ENCODE assay signal across 1 cellular context in genomic region chr7:45021604-45022296, GRCh38.
TF ChIP-seq lines count a peak whose summit lies in the region.

No MANE protein-coding gene starts in this region.

TF ChIP-seq in GM12878, 131 proteins besides CTCF, POLR2A, EP300 and RAD21 (continued from another document and continues in another):
- TF ChIP-seq PBX3 (IDR thresholded peaks at IDR 0.05; ENCODE audit: insufficient replicate concordance, low read depth, low read length) (peak; percentile 82), SUPT20H (IDR thresholded peaks at IDR 0.05; ENCODE audit: borderline replicate concordance, control insufficient read depth, low read depth, low read length) (no peak), WRNIP1 (IDR thresholded peaks at IDR 0.05; ENCODE audit: borderline replicate concordance, low read depth, low read length) (no peak), MTA2 (IDR thresholded peaks at IDR 0.05; ENCODE audit: low read depth) (peak; percentile 72), MYB (IDR thresholded peaks at IDR 0.05; ENCODE audit: borderline replicate concordance, low read depth, low read length) (no peak), MEF2B (IDR thresholded peaks at IDR 0.05; ENCODE audit: partially characterized antibody, poor library complexity, severe bottlenecking) (no peak), ZNF384 (IDR thresholded peaks at IDR 0.05; ENCODE audit: borderline replicate concordance, low read depth, low read length) (no peak), RAD51 (IDR thresholded peaks at IDR 0.05) (no peak), MLLT1 (IDR thresholded peaks at IDR 0.05) (no peak), ZNF274 (IDR thresholded peaks at IDR 0.05; ENCODE audit: insufficient read depth, insufficient read length) (no peak), GATAD2B (conservative IDR thresholded peaks at IDR 0.05; ENCODE audit: low read depth) (no peak), KAT2A (conservative IDR thresholded peaks at IDR 0.05; ENCODE audit: control insufficient read depth, low read depth, low read length) (no peak), SMARCA5 (IDR thresholded peaks at IDR 0.05) (no peak), BHLHE40 (IDR thresholded peaks at IDR 0.05; ENCODE audit: borderline replicate concordance in 1 of 2, low read depth in 2 of 2, low read length in 1 of 2) (no peak), NR2C1 (IDR thresholded peaks at IDR 0.05) (no peak), ELK1 (IDR thresholded peaks at IDR 0.05; ENCODE audit: low read depth, low read length) (no peak), RUNX3 (IDR thresholded peaks at IDR 0.05; ENCODE audit: low read length) (peak; percentile 73), TCF12 (IDR thresholded peaks at IDR 0.05; ENCODE audit: low read depth, low read length) (peak; percentile 97), NFXL1 (IDR thresholded peaks at IDR 0.05; ENCODE audit: borderline replicate concordance) (no peak), E2F8 (IDR thresholded peaks at IDR 0.05; ENCODE audit: low read depth, partially characterized antibody) (no peak), SMAD1 (IDR thresholded peaks at IDR 0.05; ENCODE audit: low read depth, partially characterized antibody) (no peak), RB1 (IDR thresholded peaks at IDR 0.05; ENCODE audit: borderline replicate concordance) (no peak), TAF1 (IDR thresholded peaks at IDR 0.05; ENCODE audit: borderline replicate concordance, low read depth, low read length) (no peak), SIN3A (IDR thresholded peaks at IDR 0.05; ENCODE audit: low read depth, low read length) (no peak), HDAC2 (IDR thresholded peaks at IDR 0.05) (no peak), HCFC1 (IDR thresholded peaks at IDR 0.05; ENCODE audit: low read length) (no peak), ESRRA (IDR thresholded peaks at IDR 0.05; ENCODE audit: low read length) (no peak), NFIC (IDR thresholded peaks at IDR 0.05; ENCODE audit: low read depth, low read length) (peak; percentile 69; the same call in 1 of the 2 replicates), POU2F2 (IDR thresholded peaks at IDR 0.05; ENCODE audit: borderline replicate concordance, low read depth, low read length) (no peak), E2F4 (IDR thresholded peaks at IDR 0.05; ENCODE audit: low read depth, low read length) (no peak), TARDBP (IDR thresholded peaks at IDR 0.05; ENCODE audit: borderline replicate concordance) (no peak), SMAD5 (IDR thresholded peaks at IDR 0.05; ENCODE audit: low read depth) (no peak), ATF7 (IDR thresholded peaks at IDR 0.05; ENCODE audit: low read depth) (peak; percentile 46; the same call in 1 of the 2 replicates), HDGF (IDR thresholded peaks at IDR 0.05) (peak; percentile 96), MXI1 (IDR thresholded peaks at IDR 0.05; ENCODE audit: low read depth, low read length) (no peak)
- TF ChIP-seq, protein P1, sequence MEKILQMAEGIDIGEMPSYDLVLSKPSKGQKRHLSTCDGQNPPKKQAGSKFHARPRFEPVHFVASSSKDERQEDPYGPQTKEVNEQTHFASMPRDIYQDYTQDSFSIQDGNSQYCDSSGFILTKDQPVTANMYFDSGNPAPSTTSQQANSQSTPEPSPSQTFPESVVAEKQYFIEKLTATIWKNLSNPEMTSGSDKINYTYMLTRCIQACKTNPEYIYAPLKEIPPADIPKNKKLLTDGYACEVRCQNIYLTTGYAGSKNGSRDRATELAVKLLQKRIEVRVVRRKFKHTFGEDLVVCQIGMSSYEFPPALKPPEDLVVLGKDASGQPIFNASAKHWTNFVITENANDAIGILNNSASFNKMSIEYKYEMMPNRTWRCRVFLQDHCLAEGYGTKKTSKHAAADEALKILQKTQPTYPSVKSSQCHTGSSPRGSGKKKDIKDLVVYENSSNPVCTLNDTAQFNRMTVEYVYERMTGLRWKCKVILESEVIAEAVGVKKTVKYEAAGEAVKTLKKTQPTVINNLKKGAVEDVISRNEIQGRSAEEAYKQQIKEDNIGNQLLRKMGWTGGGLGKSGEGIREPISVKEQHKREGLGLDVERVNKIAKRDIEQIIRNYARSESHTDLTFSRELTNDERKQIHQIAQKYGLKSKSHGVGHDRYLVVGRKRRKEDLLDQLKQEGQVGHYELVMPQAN (conservative IDR thresholded peaks at IDR 0.05): no peak
- TF ChIP-seq, protein P2, sequence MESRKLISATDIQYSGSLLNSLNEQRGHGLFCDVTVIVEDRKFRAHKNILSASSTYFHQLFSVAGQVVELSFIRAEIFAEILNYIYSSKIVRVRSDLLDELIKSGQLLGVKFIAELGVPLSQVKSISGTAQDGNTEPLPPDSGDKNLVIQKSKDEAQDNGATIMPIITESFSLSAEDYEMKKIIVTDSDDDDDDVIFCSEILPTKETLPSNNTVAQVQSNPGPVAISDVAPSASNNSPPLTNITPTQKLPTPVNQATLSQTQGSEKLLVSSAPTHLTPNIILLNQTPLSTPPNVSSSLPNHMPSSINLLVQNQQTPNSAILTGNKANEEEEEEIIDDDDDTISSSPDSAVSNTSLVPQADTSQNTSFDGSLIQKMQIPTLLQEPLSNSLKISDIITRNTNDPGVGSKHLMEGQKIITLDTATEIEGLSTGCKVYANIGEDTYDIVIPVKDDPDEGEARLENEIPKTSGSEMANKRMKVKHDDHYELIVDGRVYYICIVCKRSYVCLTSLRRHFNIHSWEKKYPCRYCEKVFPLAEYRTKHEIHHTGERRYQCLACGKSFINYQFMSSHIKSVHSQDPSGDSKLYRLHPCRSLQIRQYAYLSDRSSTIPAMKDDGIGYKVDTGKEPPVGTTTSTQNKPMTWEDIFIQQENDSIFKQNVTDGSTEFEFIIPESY (IDR thresholded peaks at IDR 0.05): no peak
- TF ChIP-seq, protein P3, sequence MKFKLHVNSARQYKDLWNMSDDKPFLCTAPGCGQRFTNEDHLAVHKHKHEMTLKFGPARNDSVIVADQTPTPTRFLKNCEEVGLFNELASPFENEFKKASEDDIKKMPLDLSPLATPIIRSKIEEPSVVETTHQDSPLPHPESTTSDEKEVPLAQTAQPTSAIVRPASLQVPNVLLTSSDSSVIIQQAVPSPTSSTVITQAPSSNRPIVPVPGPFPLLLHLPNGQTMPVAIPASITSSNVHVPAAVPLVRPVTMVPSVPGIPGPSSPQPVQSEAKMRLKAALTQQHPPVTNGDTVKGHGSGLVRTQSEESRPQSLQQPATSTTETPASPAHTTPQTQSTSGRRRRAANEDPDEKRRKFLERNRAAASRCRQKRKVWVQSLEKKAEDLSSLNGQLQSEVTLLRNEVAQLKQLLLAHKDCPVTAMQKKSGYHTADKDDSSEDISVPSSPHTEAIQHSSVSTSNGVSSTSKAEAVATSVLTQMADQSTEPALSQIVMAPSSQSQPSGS (IDR thresholded peaks at IDR 0.05; ENCODE audit: low read length): no peak
- TF ChIP-seq, protein P4, sequence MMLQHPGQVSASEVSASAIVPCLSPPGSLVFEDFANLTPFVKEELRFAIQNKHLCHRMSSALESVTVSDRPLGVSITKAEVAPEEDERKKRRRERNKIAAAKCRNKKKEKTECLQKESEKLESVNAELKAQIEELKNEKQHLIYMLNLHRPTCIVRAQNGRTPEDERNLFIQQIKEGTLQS (IDR thresholded peaks at IDR 0.05; ENCODE audit: borderline replicate concordance, extremely low read depth, low read depth, low read length): no peak
- TF ChIP-seq, protein P5, sequence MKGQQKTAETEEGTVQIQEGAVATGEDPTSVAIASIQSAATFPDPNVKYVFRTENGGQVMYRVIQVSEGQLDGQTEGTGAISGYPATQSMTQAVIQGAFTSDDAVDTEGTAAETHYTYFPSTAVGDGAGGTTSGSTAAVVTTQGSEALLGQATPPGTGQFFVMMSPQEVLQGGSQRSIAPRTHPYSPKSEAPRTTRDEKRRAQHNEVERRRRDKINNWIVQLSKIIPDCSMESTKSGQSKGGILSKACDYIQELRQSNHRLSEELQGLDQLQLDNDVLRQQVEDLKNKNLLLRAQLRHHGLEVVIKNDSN (IDR thresholded peaks at IDR 0.05; ENCODE audit: borderline replicate concordance, extremely low read length, insufficient read depth, low read depth, low read length): no peak
- TF ChIP-seq, protein P6, sequence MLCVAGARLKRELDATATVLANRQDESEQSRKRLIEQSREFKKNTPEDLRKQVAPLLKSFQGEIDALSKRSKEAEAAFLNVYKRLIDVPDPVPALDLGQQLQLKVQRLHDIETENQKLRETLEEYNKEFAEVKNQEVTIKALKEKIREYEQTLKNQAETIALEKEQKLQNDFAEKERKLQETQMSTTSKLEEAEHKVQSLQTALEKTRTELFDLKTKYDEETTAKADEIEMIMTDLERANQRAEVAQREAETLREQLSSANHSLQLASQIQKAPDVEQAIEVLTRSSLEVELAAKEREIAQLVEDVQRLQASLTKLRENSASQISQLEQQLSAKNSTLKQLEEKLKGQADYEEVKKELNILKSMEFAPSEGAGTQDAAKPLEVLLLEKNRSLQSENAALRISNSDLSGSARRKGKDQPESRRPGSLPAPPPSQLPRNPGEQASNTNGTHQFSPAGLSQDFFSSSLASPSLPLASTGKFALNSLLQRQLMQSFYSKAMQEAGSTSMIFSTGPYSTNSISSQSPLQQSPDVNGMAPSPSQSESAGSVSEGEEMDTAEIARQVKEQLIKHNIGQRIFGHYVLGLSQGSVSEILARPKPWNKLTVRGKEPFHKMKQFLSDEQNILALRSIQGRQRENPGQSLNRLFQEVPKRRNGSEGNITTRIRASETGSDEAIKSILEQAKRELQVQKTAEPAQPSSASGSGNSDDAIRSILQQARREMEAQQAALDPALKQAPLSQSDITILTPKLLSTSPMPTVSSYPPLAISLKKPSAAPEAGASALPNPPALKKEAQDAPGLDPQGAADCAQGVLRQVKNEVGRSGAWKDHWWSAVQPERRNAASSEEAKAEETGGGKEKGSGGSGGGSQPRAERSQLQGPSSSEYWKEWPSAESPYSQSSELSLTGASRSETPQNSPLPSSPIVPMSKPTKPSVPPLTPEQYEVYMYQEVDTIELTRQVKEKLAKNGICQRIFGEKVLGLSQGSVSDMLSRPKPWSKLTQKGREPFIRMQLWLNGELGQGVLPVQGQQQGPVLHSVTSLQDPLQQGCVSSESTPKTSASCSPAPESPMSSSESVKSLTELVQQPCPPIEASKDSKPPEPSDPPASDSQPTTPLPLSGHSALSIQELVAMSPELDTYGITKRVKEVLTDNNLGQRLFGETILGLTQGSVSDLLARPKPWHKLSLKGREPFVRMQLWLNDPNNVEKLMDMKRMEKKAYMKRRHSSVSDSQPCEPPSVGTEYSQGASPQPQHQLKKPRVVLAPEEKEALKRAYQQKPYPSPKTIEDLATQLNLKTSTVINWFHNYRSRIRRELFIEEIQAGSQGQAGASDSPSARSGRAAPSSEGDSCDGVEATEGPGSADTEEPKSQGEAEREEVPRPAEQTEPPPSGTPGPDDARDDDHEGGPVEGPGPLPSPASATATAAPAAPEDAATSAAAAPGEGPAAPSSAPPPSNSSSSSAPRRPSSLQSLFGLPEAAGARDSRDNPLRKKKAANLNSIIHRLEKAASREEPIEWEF (IDR thresholded peaks at IDR 0.05; ENCODE audit: insufficient replicate concordance, low read depth, low read length): no peak
- TF ChIP-seq, protein P7, sequence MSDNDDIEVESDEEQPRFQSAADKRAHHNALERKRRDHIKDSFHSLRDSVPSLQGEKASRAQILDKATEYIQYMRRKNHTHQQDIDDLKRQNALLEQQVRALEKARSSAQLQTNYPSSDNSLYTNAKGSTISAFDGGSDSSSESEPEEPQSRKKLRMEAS (IDR thresholded peaks at IDR 0.05; ENCODE audit: low read depth, low read length): no peak
